Comparison of ENCODE assay signal across 8 cellular contexts in genomic region chr1:2212167-2212541, GRCh38. TPM values are rescaled to one million over a fixed set of nuclear protein-coding genes. Genes with fewer than 3 reads are reported as not detected.
A peak's percentile ranks its signal among the peaks of the same experiment; 100 is the strongest.
DNase-seq lines count a peak whose midpoint lies in the region; ATAC-seq and TF ChIP-seq lines count a peak whose summit lies in the region.

No MANE protein-coding gene starts in this region.

- TF ChIP-seq CTCF in left lung (IDR thresholded peaks at IDR 0.05), result no peak

- H3K4me3 ChIP-seq in HUES6 (ENCODE audit: low read depth, low read length) (0 out of 2 replicates have a peak overlapping the region, but pooled peaks have one; percentile 24), left lung (peak overlapping the region in 1 of 2 donors; percentile 18), subcutaneous abdominal adipose tissue (ENCODE audit: low read depth in 1 of 5, low read length in 5 of 5) (peak overlapping the region in 4 of 5 donors; percentile 46 to 63 (median 52))

- H3K27ac ChIP-seq in HUES6 (ENCODE audit: low read depth, low read length) (peak overlapping the region; percentile 94), left lung (peak overlapping the region; percentile 95 to 96), subcutaneous abdominal adipose tissue (ENCODE audit: low read depth, low read length) (peak overlapping the region; percentile 99)

- no peak for ATAC-seq in left lung
- no peak for ATAC-seq in HG02610 (IDR thresholded peaks at IDR 0.05; ENCODE audit: unreplicated experiment)
- ATAC-seq in HG03175 (IDR thresholded peaks at IDR 0.05; ENCODE audit: unreplicated experiment), result no peak
- ATAC-seq in activated CD4-positive, CD25-positive, alpha-beta regulatory T cell treated with anti-CD3 and anti-CD28 coated beads, Interleukin-2, amount 50 U/mL, for 24 hours, result no peak

- H3K9me3 ChIP-seq in HUES6 (ENCODE audit: control insufficient read depth, insufficient read depth, low read depth, low read length) (no peaks in the 10 kb centered on the region), left lung (no peaks in the 10 kb centered on the region), subcutaneous abdominal adipose tissue (ENCODE audit: control insufficient read depth in 5 of 5, low read length in 5 of 5) (no peaks in the 10 kb centered on the region)

- H3K27me3 ChIP-seq in HUES6 (ENCODE audit: control insufficient read depth, insufficient read depth, low read length) (no peaks in the 10 kb centered on the region), left lung (no peaks in the 10 kb centered on the region), subcutaneous abdominal adipose tissue (ENCODE audit: control insufficient read depth in 5 of 5, insufficient read depth in 4 of 5, low read length in 5 of 5) (no peaks in the 10 kb centered on the region)

- H3K9ac ChIP-seq in HUES6 (ENCODE audit: low read length), result peak overlapping the region; percentile 64
- peak overlapping the region in 4 of 5 donors; percentile 25 to 83 (median 66) for H3K9ac ChIP-seq in subcutaneous abdominal adipose tissue (ENCODE audit: low read length in 5 of 5)

- H3K4me1 ChIP-seq in HUES6 (ENCODE audit: control insufficient read depth, insufficient read depth, low read length) (peaks cover 39% of the 10 kb centered on the region), left lung (peaks cover 36 to 59% of the 10 kb centered on the region in 2 donors), subcutaneous abdominal adipose tissue (ENCODE audit: control insufficient read depth in 5 of 5, insufficient read depth in 5 of 5, low read length in 5 of 5) (peaks cover 12 to 67% (median 59%) of the 10 kb centered on the region in 5 donors)

- DNase-seq in cerebellar cortex (ENCODE audit: low spot score), result peak; percentile 55
- peak in 1 of 2 donors; percentile 74 for DNase-seq in left lung
- DNase-seq in DMS114 treated with DMSO at 0.1 percent for 48 hours (lab: John Stamatoyannopoulos, UW; ENCODE audit: unreplicated experiment), result no peak

- intact Hi-C loops in left lung (cut with DNase I), result no loop called here

- H3K36me3 ChIP-seq in HUES6 (ENCODE audit: control insufficient read depth, insufficient read depth, low read length), result no peaks in the 10 kb centered on the region
- H3K36me3 ChIP-seq in left lung, result no peaks in the 10 kb centered on the region
- no peaks in the 10 kb centered on the region for H3K36me3 ChIP-seq in subcutaneous abdominal adipose tissue (ENCODE audit: control insufficient read depth in 5 of 5, insufficient read depth in 5 of 5, low read length in 5 of 5)

RNA-seq across cellular contexts. Expression of gene SKI, which starts 16.0 kb away (rescaled TPM):
- 10 to 100 TPM; 75.8 to 89.0 TPM for total RNA-seq in left lung

RNA-seq across cellular contexts. Expression of gene FAAP20, which starts 17.6 kb away (rescaled TPM):
- 10 to 100 TPM; 51.6 to 69.7 TPM for total RNA-seq in left lung
